27 cellular contexts compared by ENCODE assay signal in the genomic region with DNA sequence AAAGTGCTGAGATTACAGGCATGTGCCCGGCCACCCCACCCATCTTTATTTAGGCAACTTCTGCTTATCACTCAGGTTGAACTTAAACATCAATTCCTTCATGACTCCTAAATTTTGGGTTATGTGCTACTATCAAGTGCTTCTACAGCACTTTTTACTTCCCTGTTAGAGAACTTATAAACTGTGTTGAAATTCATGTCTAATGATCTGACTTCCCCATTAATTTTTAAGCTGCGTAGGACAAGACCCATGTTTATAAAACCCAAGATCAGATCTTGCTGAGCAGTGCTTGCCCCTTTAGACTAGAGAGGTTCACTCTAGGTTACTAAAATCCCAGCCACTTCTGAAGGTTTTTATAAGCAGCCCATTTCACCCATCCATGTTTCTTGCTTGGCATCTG.
DNase-seq lines count a peak whose midpoint lies in the region; ATAC-seq and FAIRE-seq lines count a peak whose summit lies in the region.
"Had no signal": no experiment of that assay in that cellular context is flagged by ENCODE, and none has a peak within 500 bp of the region (broad histone marks: within the 10 kb centered on the region; RNA-seq: fewer than 3 reads in every experiment).

No MANE protein-coding gene starts in this region.

- ATAC-seq in Right ventricle myocardium superior (ENCODE audit: poor library complexity) = peak; percentile 21
- ATAC-seq in Right ventricle myocardium inferior = no peak
- peak; percentile 33 for ATAC-seq in sciatic nerve
- no peak for ATAC-seq in activated naive CD8-positive, alpha-beta T cell treated with anti-CD3 and anti-CD28 coated beads, Interleukin-2, amount 50 U/mL, for 24 hours
- ATAC-seq: GM12878, PC-3, SK-N-SH treated with all-trans-retinoic acid at 6 μM for 48 hours had no signal

- no peak overlapping the region for H3K4me3 Mint-ChIP-seq in dendritic cell treated with granulocyte-macrophage colony-stimulating factor and Interleukin-4, amounts not matched to agents 40 ng/mL and 50 ng/mL, for 4 days
- H3K4me3 Mint-ChIP-seq in activated naive CD8-positive, alpha-beta T cell treated with anti-CD3 and anti-CD28 coated beads, Interleukin-2, amount 50 U/mL, for 24 hours = no peak overlapping the region
- H3K4me3 Mint-ChIP-seq: B cell; CD4-positive, CD25-positive, alpha-beta regulatory T cell; H9; HFFc6 had no signal

- H3K27ac Mint-ChIP-seq in dendritic cell treated with granulocyte-macrophage colony-stimulating factor and Interleukin-4, amounts not matched to agents 40 ng/mL and 50 ng/mL, for 4 days = peak overlapping the region; percentile 91
- H3K27ac Mint-ChIP-seq in activated naive CD8-positive, alpha-beta T cell treated with anti-CD3 and anti-CD28 coated beads, Interleukin-2, amount 50 U/mL, for 24 hours = no peak overlapping the region
- H3K27ac Mint-ChIP-seq: B cell; CD4-positive, CD25-positive, alpha-beta regulatory T cell; H9; HFFc6 had no signal

- no peaks in the 10 kb centered on the region for H3K27me3 Mint-ChIP-seq in dendritic cell treated with granulocyte-macrophage colony-stimulating factor and Interleukin-4, amounts not matched to agents 40 ng/mL and 50 ng/mL, for 4 days
- H3K27me3 Mint-ChIP-seq in activated naive CD8-positive, alpha-beta T cell treated with anti-CD3 and anti-CD28 coated beads, Interleukin-2, amount 50 U/mL, for 24 hours = no peaks in the 10 kb centered on the region
- H3K27me3 Mint-ChIP-seq: B cell; CD4-positive, CD25-positive, alpha-beta regulatory T cell had no signal

- DNase-seq in Right ventricle myocardium superior (no peak), Right ventricle myocardium inferior (ENCODE audit: missing footprints) (no peak), MV-4-11 (lab: John Stamatoyannopoulos, UW) (peak; percentile 16), sciatic nerve (ENCODE audit: low spot score) (no peak), frontal cortex (ENCODE audit: low spot score in 2 of 2) (no peak), GM19238 (ENCODE audit: insufficient read length, low spot score) (no peak)
- no peak for DNase-seq in activated naive CD8-positive, alpha-beta T cell treated with anti-CD3 and anti-CD28 coated beads, Interleukin-2, amount 50 U/mL, for 24 hours
- DNase-seq: CD4-positive, CD25-positive, alpha-beta regulatory T cell; COR-L47; DND-41; GM23248; H9; HFFc6; KBM-7; NCI-H1105 treated with DMSO at 0.1 percent for 48 hours; NCI-H2029 treated with DMSO at 0.1 percent for 48 hours; NCI-H226; NCI-H524; NCI-H774; NK-92 treated with Interleukin-12 subunit alpha and Interleukin-12 subunit beta, amount 100 ng/mL, for 24 hours; PC-3; SHP77 treated with DMSO at 0.1 percent for 48 hours had no signal

- no peak for FAIRE-seq in frontal cortex (lab: Jason Lieb, UNC)
- FAIRE-seq: A204.1, GM12878 had no signal

- H3K9me3 Mint-ChIP-seq in dendritic cell treated with granulocyte-macrophage colony-stimulating factor and Interleukin-4, amounts not matched to agents 40 ng/mL and 50 ng/mL, for 4 days = no peaks in the 10 kb centered on the region
- no peaks in the 10 kb centered on the region for H3K9me3 Mint-ChIP-seq in activated naive CD8-positive, alpha-beta T cell treated with anti-CD3 and anti-CD28 coated beads, Interleukin-2, amount 50 U/mL, for 24 hours
- H3K9me3 Mint-ChIP-seq: H9 had no signal

- intact Hi-C loops in Right ventricle myocardium superior (cut with DNase I) = no loop called here
- intact Hi-C loops in Right ventricle myocardium inferior (cut with DNase I) = no loop called here
- intact Hi-C loops in dendritic cell treated with granulocyte-macrophage colony-stimulating factor and Interleukin-4, amounts not matched to agents 40 ng/mL and 50 ng/mL, for 4 days (cut with micrococcal nuclease) = loop anchor here (10.0 kb wide), 1 partner anchor 71 kb away; no protein-coding TSS in a partner anchor
- intact Hi-C loops in sciatic nerve (cut with DNase I) = no loop called here

- H3K36me3 Mint-ChIP-seq in dendritic cell treated with granulocyte-macrophage colony-stimulating factor and Interleukin-4, amounts not matched to agents 40 ng/mL and 50 ng/mL, for 4 days (ENCODE audit: low read depth) = peaks cover 12% of the 10 kb centered on the region
- no peaks in the 10 kb centered on the region for H3K36me3 Mint-ChIP-seq in activated naive CD8-positive, alpha-beta T cell treated with anti-CD3 and anti-CD28 coated beads, Interleukin-2, amount 50 U/mL, for 24 hours (ENCODE audit: low read depth)

- H3K4me1 Mint-ChIP-seq in dendritic cell treated with granulocyte-macrophage colony-stimulating factor and Interleukin-4, amounts not matched to agents 40 ng/mL and 50 ng/mL, for 4 days (ENCODE audit: low read depth) = peaks cover 50% of the 10 kb centered on the region
- peaks cover 18% of the 10 kb centered on the region for H3K4me1 Mint-ChIP-seq in activated naive CD8-positive, alpha-beta T cell treated with anti-CD3 and anti-CD28 coated beads, Interleukin-2, amount 50 U/mL, for 24 hours
- H3K4me1 Mint-ChIP-seq: B cell; CD4-positive, CD25-positive, alpha-beta regulatory T cell had no signal

Comparison
In these comparisons a context has a peak if more than half of its experiments do, and no peak if none do; other contexts are left out.
1. ATAC-seq: peak in Right ventricle myocardium superior (single experiment) and sciatic nerve (single experiment); none in Right ventricle myocardium inferior (single experiment) and activated naive CD8-positive, alpha-beta T cell treated with anti-CD3 and anti-CD28 coated beads, Interleukin-2, amount 50 U/mL, for 24 hours (single experiment).